8 cellular contexts compared by ENCODE assay signal in the genomic region with DNA sequence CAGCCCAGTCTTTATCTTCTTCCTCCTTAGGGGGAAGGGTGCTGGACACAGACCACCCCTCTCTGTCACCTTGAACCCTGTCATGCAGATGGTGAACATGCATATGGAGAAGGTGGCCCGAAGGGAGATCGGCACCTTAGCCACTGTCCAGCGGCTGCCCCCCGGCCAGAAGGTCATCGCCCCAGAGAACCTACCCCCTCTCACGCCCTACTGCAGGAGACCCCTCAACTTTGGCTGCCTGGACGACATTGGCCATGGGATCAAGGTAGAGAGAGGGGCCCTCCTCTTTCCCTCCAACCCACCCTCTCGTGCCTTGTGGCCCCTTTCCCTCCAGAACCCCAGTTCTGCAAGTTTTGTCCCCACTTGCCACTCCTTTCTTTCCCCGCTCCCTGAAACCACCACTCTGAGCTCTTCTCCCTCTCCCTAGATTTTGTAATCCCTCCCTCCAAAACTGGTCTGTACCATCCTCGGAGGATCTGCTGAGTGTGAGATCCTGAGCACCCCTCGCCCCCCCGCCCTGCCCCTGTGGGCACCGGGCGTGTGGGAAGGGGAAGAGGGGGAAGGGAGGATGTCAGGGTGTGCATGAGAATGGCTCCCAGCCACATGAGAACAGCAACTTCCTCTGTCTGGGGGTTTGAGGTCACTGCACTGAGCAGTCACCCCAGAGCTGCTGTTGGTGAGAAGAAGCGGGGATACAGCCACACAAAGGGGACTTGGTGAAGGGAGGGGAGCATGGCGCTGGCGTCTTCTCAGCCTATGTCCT. TPM values are rescaled to one million over a fixed set of nuclear protein-coding genes. Genes with fewer than 3 reads are reported as not detected.
DNase-seq lines count a peak whose midpoint lies in the region; ATAC-seq and TF ChIP-seq lines count a peak whose summit lies in the region.
"Had no signal": no experiment of that assay in that cellular context is flagged by ENCODE, and none has a peak within 500 bp of the region (broad histone marks: within the 10 kb centered on the region; RNA-seq: fewer than 3 reads in every experiment).

No MANE protein-coding gene starts in this region.

- no peaks in the 10 kb centered on the region for H3K36me3 ChIP-seq in right lobe of liver

- H3K9me3 ChIP-seq in right lobe of liver, result no peaks in the 10 kb centered on the region

- in situ Hi-C loops in KBM-7 (cut with MboI; ENCODE audit: low pct_unique_long_range_greater_than_20kb, low sequenced_read_pairs), result no loop called here

- DNase-seq in KBM-7 (peak; percentile 75), activated T-cell treated with anti-CD3 and anti-CD28 coated beads for 24 hours (ENCODE audit: low read depth) (peak; percentile 49), right lobe of liver (peak; percentile 63 to 74 (median 65)), SW 1271 (lab: John Stamatoyannopoulos, UW) (no peak), NCI-H510A (lab: John Stamatoyannopoulos, UW) (no peak), NCI-H226 (no peak)

- no peak overlapping the region for H3K4me3 ChIP-seq in right lobe of liver

- 30% methylated on average over 9 of the region's 17 CpGs for WGBS in right lobe of liver (ENCODE audit: insufficient coverage, low coverage, low lambda C conversion rate, missing lambda C conversion rate)

- intact Hi-C loops in right lobe of liver (cut with DNase I), result no loop called here

- H3K27ac ChIP-seq in right lobe of liver, result peak overlapping the region in 2 of 3 donors; percentile 24 to 33

- no peak for TF ChIP-seq CTCF in right lobe of liver (IDR thresholded peaks at IDR 0.05)

- no peaks in the 10 kb centered on the region for H3K4me1 ChIP-seq in right lobe of liver

- H3K27me3 ChIP-seq in right lobe of liver, result no peaks in the 10 kb centered on the region

- no peak for TF ChIP-seq POLR2A in right lobe of liver (IDR thresholded peaks at IDR 0.05)

- ATAC-seq in GM19351 (IDR thresholded peaks at IDR 0.05; ENCODE audit: unreplicated experiment) (peak; percentile 50), right lobe of liver (peak; percentile 60 to 69 (median 64))
- ATAC-seq: Panc1 had no signal

RNA-seq across cellular contexts. Expression of gene ABI3, which starts 7.3 kb away (rescaled TPM):
- 1 to 10 TPM; 3.0 to 9.7 (median 3.8) TPM for total RNA-seq in right lobe of liver

RNA-seq across cellular contexts. Expression of gene GNGT2, which starts 7.5 kb away (rescaled TPM):
- 1 to 10 TPM in 4 of 6 experiments, under 1 TPM in 2; 0.61 to 1.6 (median 1.2) TPM for total RNA-seq in right lobe of liver

RNA-seq across cellular contexts. Expression of gene PHOSPHO1, which starts 12.8 kb away (rescaled TPM):
- under 1 TPM in 4 of 6 experiments, not detected in 2; 0.16 to 0.71 (median 0.41) TPM for total RNA-seq in right lobe of liver

Comparison
In these comparisons a context has a peak if more than half of its experiments do, and no peak if none do; other contexts are left out.
1. DNase-seq: peak in KBM-7 (single experiment), activated T-cell treated with anti-CD3 and anti-CD28 coated beads for 24 hours (single experiment) and right lobe of liver (3 of 3); none in SW 1271 (0 of 2), NCI-H510A (single experiment) and NCI-H226 (single experiment).